ENCODE assay signal across 23 cellular contexts in the genomic region with DNA sequence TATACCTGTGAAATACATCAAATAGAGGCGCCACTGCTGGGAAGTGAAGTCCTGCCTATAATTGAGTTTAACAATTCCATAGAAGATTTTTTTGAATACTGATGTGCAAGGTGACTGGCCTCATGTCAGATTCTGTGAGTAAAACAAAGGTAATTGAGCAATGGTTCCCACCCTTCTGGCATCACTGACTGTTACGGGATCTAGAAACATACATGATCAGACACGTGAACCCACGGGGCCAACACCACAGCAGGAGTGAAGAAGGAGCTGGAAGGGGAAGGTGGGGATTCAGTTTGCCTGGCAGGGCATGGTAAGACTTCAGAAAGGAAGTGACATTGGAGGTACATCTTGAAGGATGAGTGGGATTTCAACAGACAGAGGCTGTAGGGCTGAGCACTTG.
"Had no signal": no experiment of that assay in that cellular context is flagged by ENCODE, and none has a peak within 500 bp of the region (broad histone marks: within the 10 kb centered on the region; RNA-seq: fewer than 3 reads in every experiment).

No MANE protein-coding gene starts in this region.

- H3K36me3 ChIP-seq: Peyer's patch had no signal

- H3K4me2 ChIP-seq: PC-9 had no signal

- H3K4me3 ChIP-seq: PC-9, Peyer's patch, SJCRH30 had no signal

- DNase-seq: Karpas-422; KG1; MM.1S; NCI-H1092 treated with DMSO at 0.1 percent for 48 hours; NCI-H1436; NCI-H1694 treated with DMSO at 0.1 percent for 48 hours; NCI-H1930; NCI-H2081 treated with DMSO at 0.1 percent for 48 hours; NCI-H2171; NCI-H226; NCI-H446; NCI-H510A; NCI-H524 treated with DMSO at 0.1 percent for 48 hours; NCI-H69; NCI-H774; NK-92 treated with Interleukin-12 subunit alpha and Interleukin-12 subunit beta, amount 100 ng/mL, for 24 hours; OCI-M1; PC-9; Peyer's patch; SHP77 treated with DMSO at 0.1 percent for 48 hours; SJCRH30 had no signal

- H2AFZ ChIP-seq: PC-9 had no signal

- H3K27me3 ChIP-seq: Peyer's patch, SJCRH30 had no signal

- H3K4me1 ChIP-seq: Peyer's patch, SJCRH30 had no signal

- ATAC-seq: Right ventricle myocardium inferior, SK-N-SH treated with all-trans-retinoic acid at 6 μM for 48 hours had no signal

- H3K27ac ChIP-seq: PC-9, Peyer's patch, SJCRH30 had no signal

- H3K9me3 ChIP-seq: SJCRH30 had no signal
